17 cellular contexts compared by ENCODE assay signal in the genomic region with DNA sequence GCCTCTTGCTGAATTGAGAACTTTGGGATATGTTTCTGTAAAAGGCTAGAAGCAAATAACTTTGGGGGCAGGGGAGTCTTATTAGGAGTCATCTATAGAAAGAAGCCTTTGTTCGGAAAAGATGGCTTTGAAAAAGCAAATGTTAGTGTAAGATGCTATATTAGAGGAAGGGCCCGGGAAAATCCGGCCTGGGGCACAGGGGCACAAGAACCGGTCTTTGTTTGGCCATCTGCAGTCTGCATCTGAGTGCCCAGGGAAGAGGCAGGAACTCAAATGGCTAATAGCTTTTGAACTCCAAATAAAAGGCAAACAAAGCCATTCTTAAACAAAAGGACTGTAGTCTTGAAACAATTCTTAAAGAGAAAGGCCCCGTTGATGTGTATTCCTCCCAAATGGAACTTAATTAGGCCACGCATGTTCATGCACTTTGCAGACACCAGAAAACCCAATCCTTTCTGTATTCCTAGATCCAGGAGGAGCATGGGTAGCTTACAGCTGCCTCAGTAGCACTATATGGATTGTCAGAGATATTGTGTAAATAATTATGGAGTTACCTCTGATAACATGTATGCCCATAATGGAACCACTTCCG.
DNase-seq lines count a peak whose midpoint lies in the region; ATAC-seq and TF ChIP-seq lines count a peak whose summit lies in the region.
"Had no signal": no experiment of that assay in that cellular context is flagged by ENCODE, and none has a peak within 500 bp of the region (broad histone marks: within the 10 kb centered on the region; RNA-seq: fewer than 3 reads in every experiment).

No MANE protein-coding gene starts in this region.

- H3K36me3 ChIP-seq in PC-9 (ENCODE audit: low read depth), result no peaks in the 10 kb centered on the region
- H3K36me3 ChIP-seq: spleen had no signal

- no peak overlapping the region for H3K4me3 ChIP-seq in PC-9
- H3K4me3 ChIP-seq: SK-N-MC, spleen had no signal

- no peaks in the 10 kb centered on the region for H3K27me3 ChIP-seq in PC-9 (ENCODE audit: insufficient read depth, low read depth)
- H3K27me3 ChIP-seq: spleen had no signal

- intact Hi-C loops in PC-9 (cut with micrococcal nuclease; ENCODE audit: unreplicated experiment), result loop anchor here (5.0 kb wide), 3 partner anchors 205 to 305 kb away; a partner anchor contains a TSS

- peaks cover 39% of the 10 kb centered on the region for H3F3A ChIP-seq in PC-9 (ENCODE audit: insufficient read depth, low read depth)

- BruUV-seq in PC-9 (replicated peaks; lab: Mats Ljungman, UMichigan), result no TSS peak

- no peak for ATAC-seq in GM19467 (IDR thresholded peaks at IDR 0.05; ENCODE audit: unreplicated experiment)
- no peak for ATAC-seq in HG03354 (IDR thresholded peaks at IDR 0.05; ENCODE audit: poor library complexity, severe bottlenecking, unreplicated experiment)

- no peaks in the 10 kb centered on the region for H4K20me1 ChIP-seq in PC-9 (ENCODE audit: insufficient read depth)

- H2AFZ ChIP-seq in PC-9, result no peak overlapping the region
- H2AFZ ChIP-seq: parathyroid adenoma had no signal

- DNase-seq in NCI-H2196 treated with DMSO at 0.1 percent for 48 hours (lab: John Stamatoyannopoulos, UW; ENCODE audit: unreplicated experiment), result peak; percentile 58
- DNase-seq in NCI-H2196 (lab: John Stamatoyannopoulos, UW; ENCODE audit: unreplicated experiment), result no peak
- no peak for DNase-seq in PC-9
- peak; percentile 13 for DNase-seq in iPS-NIHi11 (ENCODE audit: low spot score)
- DNase-seq in substantia nigra (lab: John Stamatoyannopoulos, UW), result peak in 7 of 49 donors; percentile 3 to 9 (median 5)
- DNase-seq in NCI-H82 (lab: John Stamatoyannopoulos, UW), result no peak
- DNase-seq: activated CD4-positive, alpha-beta T cell treated with anti-CD3 and anti-CD28 coated beads for 48 hours; activated naive CD4-positive, alpha-beta T cell treated with anti-CD3 and anti-CD28 coated beads, Interleukin-2, amount 10 ng/mL, durations not matched to agents 7 days and 5 days; left colon; NCI-H1694; spleen; stimulated activated naive CD4-positive, alpha-beta T cell treated with Interleukin-2 at 50 U/mL for 16 hours had no signal

- H3K27ac ChIP-seq in PC-9, result peak overlapping the region; percentile 54; the same call in 1 of the 2 replicates
- peak overlapping the region; percentile 28 for H3K27ac ChIP-seq in substantia nigra (ENCODE audit: low read depth, low read length, poor library complexity, severe bottlenecking)
- H3K27ac ChIP-seq: KMS-11, parathyroid adenoma, SK-N-MC, spleen had no signal

- POLR2A ChIA-PET in PC-9 (lab: Charles Lee; ENCODE audit: unreplicated experiment), result interaction anchor here (0.8 kb wide), 1 partner anchor 46 kb away, joined by 4 read pairs; no protein-coding TSS in a partner anchor

- peak overlapping the region; percentile 41 for H3K4me2 ChIP-seq in PC-9
- H3K4me2 ChIP-seq: KMS-11 had no signal

- peaks cover 84% of the 10 kb centered on the region for H3K4me1 ChIP-seq in PC-9 (replicated peaks; ENCODE audit: insufficient read depth)
- H3K4me1 ChIP-seq: parathyroid adenoma, spleen had no signal

- H3K9me3 ChIP-seq in PC-9 (ENCODE audit: insufficient read depth, low read depth), result peaks cover 7% of the 10 kb centered on the region; the same call in 1 of the 2 replicates
- H3K9me3 ChIP-seq: spleen had no signal

- no peaks in the 10 kb centered on the region for H3K9me2 ChIP-seq in PC-9 (ENCODE audit: insufficient read depth)

- CTCF ChIA-PET in PC-9 (lab: Charles Lee), result no interaction called here

- no peaks in the 10 kb centered on the region for H3K79me2 ChIP-seq in PC-9 (ENCODE audit: low read depth)
- H3K79me2 ChIP-seq: parathyroid adenoma had no signal

- TF ChIP-seq CTCF in PC-9 (conservative IDR thresholded peaks at IDR 0.05), result no peak

Comparison
In these comparisons a context has a peak if more than half of its experiments do, and no peak if none do; other contexts are left out.
1. DNase-seq: peak in NCI-H2196 treated with DMSO at 0.1 percent for 48 hours (single experiment) and iPS-NIHi11 (single experiment); none in NCI-H2196 (single experiment), PC-9 (0 of 2) and NCI-H82 (single experiment).